Comparison of ENCODE assay signal across 9 cellular contexts in the genomic region with DNA sequence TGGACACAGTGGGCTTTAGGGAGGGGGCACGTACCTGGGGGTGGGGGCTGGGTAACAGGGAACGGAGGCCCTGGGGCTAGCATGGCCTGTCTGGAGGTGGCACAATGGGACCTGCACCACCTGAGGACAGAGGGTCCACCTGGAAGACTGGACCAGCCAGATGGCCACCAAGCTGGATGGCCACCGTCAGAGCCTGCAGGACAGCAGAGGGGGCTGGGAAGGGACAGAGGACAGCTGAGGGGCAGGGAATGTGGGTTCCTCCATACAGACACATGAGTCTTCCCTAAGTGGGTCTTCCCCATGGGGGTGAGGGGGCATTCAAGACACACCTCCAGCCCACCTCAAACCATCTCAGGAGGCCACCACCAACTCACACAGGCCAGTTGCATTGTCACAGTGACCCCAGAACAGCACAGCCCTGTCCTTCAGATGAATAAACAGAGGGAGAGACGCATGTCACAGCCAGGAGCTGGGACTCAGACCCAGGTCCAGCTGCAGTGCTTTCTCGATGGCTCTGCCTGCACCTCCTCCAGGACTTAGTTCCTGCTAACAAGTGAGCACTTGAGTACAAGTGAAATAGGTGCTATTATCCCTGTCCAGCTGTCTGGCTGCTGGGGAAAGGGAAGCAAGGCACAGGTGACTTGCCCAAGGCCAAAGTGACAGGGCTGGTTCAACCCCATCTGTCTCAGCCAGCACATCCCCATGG. TPM values are rescaled to one million over a fixed set of nuclear protein-coding genes. Genes with fewer than 3 reads are reported as not detected.
DNase-seq lines count a peak whose midpoint lies in the region; ATAC-seq, FAIRE-seq and TF ChIP-seq lines count a peak whose summit lies in the region.
"Not testable (repeated sequence)": the region's sequence is repeated elsewhere in the genome, so short reads cannot be mapped to it uniquely, and the experiment has no call there.
"Had no signal": no experiment of that assay in that cellular context is flagged by ENCODE, and none has a peak within 500 bp of the region (broad histone marks: within the 10 kb centered on the region; RNA-seq: fewer than 3 reads in every experiment).

No MANE protein-coding gene starts in this region.

- CTCF ChIA-PET in H1 (lab: Charles Lee; ENCODE audit: partially characterized antibody); HepG2 (lab: Yijun Ruan, JAX; ENCODE audit: low intra/inter-chr PET ratio, low total read pairs): not testable (repeated sequence)

- TF ChIP-seq CTCF in H9 (conservative IDR thresholded peaks at IDR 0.05); H1 (IDR thresholded peaks at IDR 0.05; ENCODE audit: control extremely low read depth in 1 of 3, insufficient read depth in 1 of 3, low read depth in 1 of 3, low read length in 3 of 3); HepG2 (CRISPR knock-in tag; IDR thresholded peaks at IDR 0.05); osteocyte (IDR thresholded peaks at IDR 0.05): not testable (repeated sequence)

- H3K9me3 ChIP-seq in H9 (ENCODE audit: control insufficient read depth, low read depth, low read length); H1 (ENCODE audit: insufficient read depth in 2 of 2, low read depth in 1 of 2, low read length in 1 of 2); HepG2 (ENCODE audit: low read length): not testable (repeated sequence)

- BruUV-seq in HepG2 (replicated peaks; lab: Mats Ljungman, UMichigan) = not testable (repeated sequence)

- TF ChIP-seq EP300 in H1 (IDR thresholded peaks at IDR 0.05; ENCODE audit: borderline replicate concordance in 1 of 2, low read depth in 2 of 2, low read length in 2 of 2); HepG2 (IDR thresholded peaks at IDR 0.05; ENCODE audit: low read depth in 2 of 2, low read length in 2 of 2); HepG2 (CRISPR knock-in tag; IDR thresholded peaks at IDR 0.05; ENCODE audit: borderline replicate concordance): not testable (repeated sequence)

- not testable (repeated sequence) for H2BK120ac ChIP-seq in H9 (ENCODE audit: low read depth, low read length, poor library complexity, severe bottlenecking); H1 (replicated peaks; ENCODE audit: low read depth, low read length)

- not testable (repeated sequence) for H3K4me3 ChIP-seq in H1 (ENCODE audit: extremely low read depth in 1 of 4, insufficient read depth in 2 of 4, low read depth in 3 of 4, low read length in 4 of 4); HepG2 (replicated peaks in 1 of 3; ENCODE audit: insufficient read depth in 1 of 3, low read depth in 2 of 3, low read length in 3 of 3)

- not testable (repeated sequence) for H2BK12ac ChIP-seq in H9 (ENCODE audit: insufficient read length, low read depth, low read length)
- 0 out of 2 replicates have a peak overlapping the region, but pooled peaks have one; percentile 7 for H2BK12ac ChIP-seq in H1 (ENCODE audit: low read depth, low read length)

- not testable (repeated sequence) for FAIRE-seq in H1 (lab: Jason Lieb, UNC); HepG2 (lab: Jason Lieb, UNC)

- not testable (repeated sequence) for H2BK20ac ChIP-seq in H9 (ENCODE audit: low read depth, low read length, poor library complexity, severe bottlenecking); H1 (ENCODE audit: low read length)

- H4K91ac ChIP-seq in H9 (ENCODE audit: insufficient read length, low read depth, low read length); H1 (replicated peaks; ENCODE audit: insufficient read length, low read length): not testable (repeated sequence)

- TF ChIP-seq RAD21 in H1 (IDR thresholded peaks at IDR 0.05 in 1 of 2, conservative IDR thresholded peaks at IDR 0.05 in 1 of 2; ENCODE audit: low read depth in 2 of 2, low read length in 2 of 2); HepG2 (CRISPR knock-in tag; IDR thresholded peaks at IDR 0.05): not testable (repeated sequence)

- not testable (repeated sequence) for H3K4me1 ChIP-seq in H9 (ENCODE audit: insufficient read depth, low read length); H1 (replicated peaks in 1 of 4; ENCODE audit: control insufficient read depth in 3 of 4, insufficient read depth in 4 of 4, low read length in 3 of 4)
- peaks cover 73% of the 10 kb centered on the region for H3K4me1 ChIP-seq in HepG2 (ENCODE audit: insufficient read depth, low read length)

- not testable (repeated sequence) for H3K18ac ChIP-seq in H9 (ENCODE audit: insufficient read length, low read depth, low read length); H1 (ENCODE audit: extremely low read depth, low read length)

- not testable (repeated sequence) for H3K79me1 ChIP-seq in H9 (ENCODE audit: insufficient read depth, low read depth, low read length, poor library complexity, severe bottlenecking); H1 (ENCODE audit: low read depth, low read length)

- intact Hi-C loops in HepG2 (cut with micrococcal nuclease; ENCODE audit: unreplicated experiment) = not testable (repeated sequence)

- POLR2A ChIA-PET in H1 (lab: Charles Lee; ENCODE audit: partially characterized antibody); HepG2 (lab: Yijun Ruan, JAX): not testable (repeated sequence)

- not testable (repeated sequence) for H4K5ac ChIP-seq in H9 (ENCODE audit: insufficient read length, low read depth, low read length); H1 (ENCODE audit: insufficient read length, low read depth, low read length)

- H3T11ph ChIP-seq in H9 (ENCODE audit: low read length) = not testable (repeated sequence)

- not testable (repeated sequence) for TF ChIP-seq POLR2A in H1 (IDR thresholded peaks at IDR 0.05; ENCODE audit: control extremely low read depth in 1 of 2, low read depth in 2 of 2, low read length in 2 of 2); HepG2 (IDR thresholded peaks at IDR 0.05; ENCODE audit: insufficient read depth in 1 of 2, low read depth in 2 of 2, low read length in 2 of 2)

- H2BK5ac ChIP-seq in H9 (ENCODE audit: insufficient read length, low read length); H1 (ENCODE audit: low read depth, low read length): not testable (repeated sequence)

- H4K20me1 ChIP-seq in H9 (ENCODE audit: control insufficient read depth, insufficient read depth, insufficient read length); H1 (replicated peaks in 1 of 2; ENCODE audit: control insufficient read depth in 1 of 2, insufficient read depth in 2 of 2, low read length in 2 of 2); HepG2 (ENCODE audit: insufficient read depth, low read length): not testable (repeated sequence)

- not testable (repeated sequence) for H3K79me2 ChIP-seq in H9 (ENCODE audit: insufficient read depth, low read length); H1 (ENCODE audit: control insufficient read depth in 1 of 2, insufficient read depth in 2 of 2, low read length in 2 of 2); HepG2 (ENCODE audit: insufficient read depth, low read length)

- ATAC-seq in HepG2 = not testable (repeated sequence)

- no CpG with 5 or more reads among the region's 5 CpGs for WGBS in H9 (ENCODE audit: extremely low coverage, insufficient read length, low lambda C conversion rate)
- WGBS in H1 (ENCODE audit: extremely low coverage in 1 of 2, insufficient coverage in 1 of 2, insufficient read length in 1 of 2, insufficient replicate concordance in 2 of 2, low coverage in 1 of 2, low lambda C conversion rate in 2 of 2, missing lambda C conversion rate in 1 of 2), 2 experiments = 89% methylated on average over 4 of the region's 5 CpGs; no CpG with 5 or more reads in 1 of the 2 experiments
- 48% methylated on average over 3 of the region's 5 CpGs for WGBS in HepG2 (ENCODE audit: low lambda C conversion rate)

- not testable (repeated sequence) for H3K4me3 Mint-ChIP-seq in H9; osteocyte (ENCODE audit: unreplicated experiment)

- not testable (repeated sequence) for H3K27ac ChIP-seq in H9 (ENCODE audit: insufficient read length, low read depth, low read length); H1 (ENCODE audit: low read depth, low read length); HepG2 (ENCODE audit: extremely low read length, insufficient read depth, low read length)

- DNase-seq in H9 (peak; percentile 11), osteocyte (ENCODE audit: extremely low spot score, unreplicated experiment) (peak; percentile 48), ureter (ENCODE audit: low spot score) (peak; percentile 20)
- peak; percentile 49 for DNase-seq in activated CD8-positive, alpha-beta memory T cell treated with anti-CD3 and anti-CD28 coated beads for 24 hours
- DNase-seq in H1 (ENCODE audit: low read depth in 1 of 2, low spot score in 2 of 2); HepG2 (ENCODE audit: low spot score): not testable (repeated sequence)

- in situ Hi-C loops in HepG2 (cut with HindIII; ENCODE audit: extremely low pct_ligation_motif_present, low pct_unique_long_range_greater_than_20kb) = loop anchor here (25.0 kb wide), 1 partner anchor 528 kb away; no protein-coding TSS in a partner anchor

- H3K27me3 ChIP-seq in H9 (ENCODE audit: insufficient read depth, low read length); H1 (replicated peaks in 1 of 4; ENCODE audit: control insufficient read depth in 3 of 4, extremely low read depth in 1 of 4, insufficient read depth in 3 of 4, low read length in 3 of 4); HepG2 (ENCODE audit: control insufficient read depth in 1 of 2, insufficient read depth in 2 of 2, low read length in 2 of 2): not testable (repeated sequence)

- not testable (repeated sequence) for H3K27me3 Mint-ChIP-seq in H9 (ENCODE audit: low read depth); osteocyte (ENCODE audit: unreplicated experiment)

- not testable (repeated sequence) for H3K9ac ChIP-seq in H9 (ENCODE audit: extremely low read depth, insufficient read length, low read length); H1 (replicated peaks in 1 of 4; ENCODE audit: extremely low read depth in 1 of 4, low read depth in 3 of 4, low read length in 3 of 4); HepG2 (ENCODE audit: insufficient read depth, low read depth, low read length)

- not testable (repeated sequence) for H3K14ac ChIP-seq in H9 (ENCODE audit: insufficient read depth, low read length); H1 (ENCODE audit: insufficient read length)

- not testable (repeated sequence) for H3K56ac ChIP-seq in H9 (ENCODE audit: insufficient read length, low read depth, low read length); H1 (replicated peaks; ENCODE audit: insufficient read length, low read depth, low read length)

- not testable (repeated sequence) for H3K36me3 Mint-ChIP-seq in H9 (ENCODE audit: insufficient read depth in 1 of 3, low read depth in 3 of 3); osteocyte (ENCODE audit: unreplicated experiment)

- H3K23ac ChIP-seq in H9 (ENCODE audit: insufficient read length, low read depth, low read length); H1 (ENCODE audit: insufficient read length): not testable (repeated sequence)

- H3K4me2 ChIP-seq in H9 (ENCODE audit: insufficient read depth, insufficient read length, low read length); H1 (ENCODE audit: insufficient read depth in 1 of 2, low read depth in 2 of 2, low read length in 2 of 2); HepG2 (ENCODE audit: low read depth, low read length): not testable (repeated sequence)

- not testable (repeated sequence) for H3K4ac ChIP-seq in H9 (ENCODE audit: low read depth, low read length); H1 (replicated peaks; ENCODE audit: insufficient read length, low read depth, low read length)

- H2AK5ac ChIP-seq in H9 (ENCODE audit: insufficient read length, low read length); H1 (ENCODE audit: low read depth, low read length): not testable (repeated sequence)

- not testable (repeated sequence) for H3K27ac Mint-ChIP-seq in H9; osteocyte (ENCODE audit: unreplicated experiment)

- H3K23me2 ChIP-seq in H9 (ENCODE audit: insufficient read length, low read depth, low read length, poor library complexity, severe bottlenecking); H1 (ENCODE audit: low read depth, low read length): not testable (repeated sequence)

- not testable (repeated sequence) for H3K36me3 ChIP-seq in H1 (ENCODE audit: control insufficient read depth in 2 of 4, insufficient read depth in 4 of 4, low read length in 3 of 4); HepG2 (replicated peaks in 1 of 2; ENCODE audit: control insufficient read depth in 1 of 2, insufficient read depth in 2 of 2, low read length in 2 of 2)

- not testable (repeated sequence) for H2BK15ac ChIP-seq in H9 (ENCODE audit: low read depth, low read length); H1 (ENCODE audit: low read length)

- not testable (repeated sequence) for H4K8ac ChIP-seq in H9 (replicated peaks; ENCODE audit: insufficient read length, low read depth, low read length); H1 (ENCODE audit: extremely low read depth, insufficient read depth, low read length)

- not testable (repeated sequence) for H3K9me3 Mint-ChIP-seq in H9; osteocyte (ENCODE audit: unreplicated experiment)

- not testable (repeated sequence) for H2AFZ ChIP-seq in H9 (ENCODE audit: low read length); H1 (ENCODE audit: low read length); HepG2 (ENCODE audit: low read length)

- peaks cover 10 to 11% of the 10 kb centered on the region in 2 experiments for H3K4me1 Mint-ChIP-seq in H9
- H3K4me1 Mint-ChIP-seq in osteocyte (ENCODE audit: unreplicated experiment) = not testable (repeated sequence)

RNA-seq across cellular contexts. Expression of gene CSPG4, which starts 52.4 kb away (rescaled TPM):
- total RNA-seq in H9 (2021) (2.0 and 2.1 TPM in 2 replicates), HepG2 (2016; rRNA removed; fragmentation: Illumina TruSeq; extraction: Trizol) (0.03 and 0.04 TPM in 2 replicates), osteocyte (43.3 and 48.1 TPM in 2 replicates), ureter (31.0 TPM)
- total RNA-seq in H1 (2021; fragmentation: NEBNext Ultra II Directional; extraction: Animal tissue kit (Norgen Biotek cat#: 25700)) = 3.0 and 3.2 TPM in 2 replicates
- polyA plus RNA-seq in H1 (2011; rRNA removed) (1.4 and 1.9 TPM in 2 replicates), HepG2 (2011; rRNA removed) (0.01 and 0.03 TPM in 2 replicates)
- polyA plus RNA-seq in H1 (2011; cell fraction: cytosol; rRNA removed) = 1.0 TPM
- polyA plus RNA-seq in H1 (2011; cell fraction: nucleus; rRNA removed) = 4.7 TPM
- 1.5 to 3.6 TPM (median 2.6 TPM) in 4 replicates for polyA plus RNA-seq in H1 (2012, experiment 1 of 2)
- 1.6 TPM for polyA plus RNA-seq in H1 (2012, experiment 2 of 2)
- 3.1 TPM for polyA plus RNA-seq in H1 (2013, experiment 1 of 2)
- 2.0 TPM for polyA plus RNA-seq in H1 (2013, experiment 2 of 2)
- 2.5 and 3.3 TPM in 2 replicates for polyA minus RNA-seq in H1 (2011; rRNA and poly(A)+ RNA removed)
- polyA minus RNA-seq in H1 (2011; cell fraction: cytosol; rRNA and poly(A)+ RNA removed) = 2.3 TPM
- polyA minus RNA-seq in H1 (2011; cell fraction: nucleus; rRNA and poly(A)+ RNA removed) = 3.6 TPM
- not detected in 2 replicates for total RNA-seq in HepG2 (2016; cell fraction: cytosol; rRNA removed; fragmentation: Illumina TruSeq; extraction: Trizol; ENCODE audit: low read depth)
- 0.01 and 0.02 TPM in 2 replicates for total RNA-seq in HepG2 (2016; cell fraction: insoluble cytoplasmic fraction; rRNA removed; fragmentation: Illumina TruSeq; extraction: Trizol)
- total RNA-seq in HepG2 (2016; cell fraction: membrane; rRNA removed; fragmentation: Illumina TruSeq; extraction: Trizol) = not detected in 2 replicates
- 0.06 and 0.09 TPM in 2 replicates for total RNA-seq in HepG2 (2016; cell fraction: nucleus; rRNA removed; fragmentation: Illumina TruSeq; extraction: Trizol)
- polyA plus RNA-seq in HepG2 (2011; cell fraction: cytosol; rRNA removed) = 0.01 TPM in 2 replicates
- 0.14 and 0.19 TPM in 2 replicates for polyA plus RNA-seq in HepG2 (2011; cell fraction: nucleus; rRNA removed)
- 0.03 and 0.04 TPM in 2 replicates for polyA plus RNA-seq in HepG2 (2012)
- polyA plus RNA-seq in HepG2 (2016; cell fraction: cytosol; fragmentation: Illumina TruSeq; extraction: Trizol; ENCODE audit: low read depth) = not detected in 2 replicates
- not detected in 2 replicates for polyA plus RNA-seq in HepG2 (2016; cell fraction: insoluble cytoplasmic fraction; fragmentation: Illumina TruSeq; extraction: Trizol; ENCODE audit: low read depth)
- polyA plus RNA-seq in HepG2 (2016; cell fraction: membrane; fragmentation: Illumina TruSeq; extraction: Trizol; ENCODE audit: low read depth) = not detected in 2 replicates
- polyA plus RNA-seq in HepG2 (2016; cell fraction: nucleus; fragmentation: Illumina TruSeq; extraction: Trizol; ENCODE audit: insufficient read depth, low read depth) = not detected in 2 replicates
- polyA minus RNA-seq in HepG2 (2011; rRNA and poly(A)+ RNA removed; ENCODE audit: low replicate concordance) = 0.08 and 24.5 TPM in 2 replicates
- polyA minus RNA-seq in HepG2 (2011; cell fraction: cytosol; rRNA and poly(A)+ RNA removed) = 0.18 TPM in 1 of 2 replicates, not detected in the other
- 0.12 and 0.13 TPM in 2 replicates for polyA minus RNA-seq in HepG2 (2011; cell fraction: nucleus; rRNA and poly(A)+ RNA removed)
- total RNA-seq: CD4-positive, alpha-beta T cell; CD8-positive, alpha-beta memory T cell had no signal
- polyA plus RNA-seq: CD14-positive monocyte; CD8-positive, alpha-beta memory T cell had no signal
